In the genomic region with DNA sequence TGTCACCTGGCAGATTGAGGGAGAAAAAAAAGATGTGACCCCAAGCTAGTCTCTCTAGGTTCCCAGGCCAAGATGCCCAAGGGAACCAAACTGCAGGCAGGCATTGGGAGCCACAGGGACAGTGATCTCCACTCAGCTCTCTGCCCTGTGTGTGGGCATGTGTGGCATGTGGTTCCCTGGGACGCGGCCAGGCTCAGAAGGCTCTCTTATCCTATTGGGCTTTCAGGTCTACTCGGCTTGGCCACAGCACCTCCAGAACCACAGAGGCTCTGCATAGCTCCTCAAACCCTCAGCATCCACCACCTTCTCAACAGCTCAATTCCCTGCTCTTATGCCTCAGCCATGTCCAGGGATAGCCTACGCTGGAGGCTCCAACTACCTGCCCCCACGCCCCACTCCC, we compare ENCODE assay signal across 23 cellular contexts. TPM values are rescaled to one million over a fixed set of nuclear protein-coding genes. Genes with fewer than 3 reads are reported as not detected.
A peak's percentile ranks its signal among the peaks of the same experiment; 100 is the strongest.
DNase-seq lines count a peak whose midpoint lies in the region; ATAC-seq and TF ChIP-seq lines count a peak whose summit lies in the region.
"Had no signal": no experiment of that assay in that cellular context is flagged by ENCODE, and none has a peak within 500 bp of the region (broad histone marks: within the 10 kb centered on the region; RNA-seq: fewer than 3 reads in every experiment).

No MANE protein-coding gene starts in this region.

- H3K4me1 Mint-ChIP-seq in endothelial cell (ENCODE audit: unreplicated experiment): no peaks in the 10 kb centered on the region

- POLR2A ChIA-PET in RWPE1 (lab: Yijun Ruan, JAX; ENCODE audit: low non-redundant PET): no interaction called here

- intact Hi-C loops in left ventricle myocardium superior (cut with micrococcal nuclease): no loop called here
- intact Hi-C loops in sigmoid colon (cut with DNase I): no loop called here

- no peaks in the 10 kb centered on the region for H3K36me3 ChIP-seq in sigmoid colon

- H3K27ac Mint-ChIP-seq in endothelial cell (ENCODE audit: unreplicated experiment): no peak overlapping the region

- H3K27ac ChIP-seq in RWPE1 (peak overlapping the region; percentile 22; the same call in 1 of the 2 replicates), sigmoid colon (no peak overlapping the region)

- DNase-seq in RWPE1 (ENCODE audit: low spot score): no peak
- no peak for DNase-seq in endothelial cell (ENCODE audit: low spot score)
- peak; percentile 78 for DNase-seq in left ventricle myocardium superior
- DNase-seq in sigmoid colon: peak; percentile 52
- no peak for DNase-seq in OCI-M2 (lab: John Stamatoyannopoulos, UW; ENCODE audit: unreplicated experiment)
- no peak for DNase-seq in MV-4-11 (lab: John Stamatoyannopoulos, UW)
- DNase-seq in nucleus accumbens (lab: John Stamatoyannopoulos, UW): no peak
- DNase-seq: CD4-positive, CD25-positive, alpha-beta regulatory T cell; COR-L47; DMS79; H7; Kasumi-1; NCI-H1417 treated with DMSO at 0.1 percent for 48 hours; NCI-H187; NCI-H446 treated with DMSO at 0.1 percent for 48 hours; NCI-H526 treated with DMSO at 0.1 percent for 48 hours; PC-3; SIG-M5; SK-N-SH had no signal

- peak; percentile 89 for ATAC-seq in left ventricle myocardium superior
- ATAC-seq: PC-3 had no signal

- no peaks in the 10 kb centered on the region for H3K9me3 Mint-ChIP-seq in endothelial cell (ENCODE audit: unreplicated experiment)
- H3K9me3 Mint-ChIP-seq: CD4-positive, CD25-positive, alpha-beta regulatory T cell had no signal

- H3K9me3 ChIP-seq in sigmoid colon: no peaks in the 10 kb centered on the region
- H3K9me3 ChIP-seq: A549, SK-N-SH had no signal

- peak overlapping the region; percentile 10 for H3K4me3 Mint-ChIP-seq in endothelial cell (ENCODE audit: unreplicated experiment)
- H3K4me3 Mint-ChIP-seq: CD4-positive, CD25-positive, alpha-beta regulatory T cell had no signal

- H3K4me1 ChIP-seq in sigmoid colon: peaks cover 0 to 10% (median 5%) of the 10 kb centered on the region in 4 donors

- no peak for TF ChIP-seq EP300 in sigmoid colon (IDR thresholded peaks at IDR 0.05)

- TF ChIP-seq CTCF in RWPE1 (conservative IDR thresholded peaks at IDR 0.05; ENCODE audit: low read depth) (no peak), endothelial cell (IDR thresholded peaks at IDR 0.05; ENCODE audit: unreplicated experiment) (no peak), sigmoid colon (IDR thresholded peaks at IDR 0.05) (no peak)

- H3K36me3 Mint-ChIP-seq in endothelial cell (ENCODE audit: low read depth, unreplicated experiment): peaks cover 22% of the 10 kb centered on the region

- peaks cover 2% of the 10 kb centered on the region for H3K27me3 Mint-ChIP-seq in endothelial cell (ENCODE audit: unreplicated experiment)
- H3K27me3 Mint-ChIP-seq: B cell; CD4-positive, CD25-positive, alpha-beta regulatory T cell had no signal

- 88 to 91% methylated on average over 5 of the region's 5 CpGs for WGBS in sigmoid colon, 2 donors

- CTCF ChIA-PET in RWPE1 (lab: Yijun Ruan, JAX): interaction anchor here (0.6 to 1.0 kb wide), 2 partner anchors 68 to 104 kb away, joined by 3 read pairs; a partner anchor contains a TSS

- H3K27me3 ChIP-seq in sigmoid colon: no peaks in the 10 kb centered on the region

- no peak for TF ChIP-seq POLR2A in sigmoid colon (IDR thresholded peaks at IDR 0.05)

- H3K4me3 ChIP-seq in sigmoid colon: no peak overlapping the region
- H3K4me3 ChIP-seq: A549 had no signal

RNA-seq across cellular contexts. Expression of a gene that starts 22.0 kb away (rescaled TPM):
- total RNA-seq in endothelial cell (ENCODE audit: unreplicated experiment) (13.1 TPM), left ventricle myocardium superior (0.42 TPM), sigmoid colon (under 1 TPM in 3 of 4 donors, not detected in 1; 0.55 to 0.81 (median 0.71) TPM)
- 10 to 100 TPM in 1 of 3 donors, under 1 TPM in 2; 0.60 to 11.2 (median 0.92) TPM for polyA plus RNA-seq in sigmoid colon

RNA-seq across cellular contexts. Expression of a gene that starts 29.2 kb away (rescaled TPM):
- total RNA-seq in endothelial cell (ENCODE audit: unreplicated experiment) (not detected), left ventricle myocardium superior (not detected), sigmoid colon (not detected)
- polyA plus RNA-seq in sigmoid colon: 1 to 10 TPM in 1 of 3 donors, not detected in 2; 2.6 TPM
- total RNA-seq: MCF 10A, PC-3, RPMI7951 had no signal
- polyA plus RNA-seq: A549, SK-N-SH had no signal

RNA-seq across cellular contexts. Expression of a gene that starts 41.2 kb away (rescaled TPM):
- total RNA-seq in endothelial cell (ENCODE audit: unreplicated experiment): 190 TPM
- 123 TPM for total RNA-seq in left ventricle myocardium superior
- 100 to 1,000 TPM in 1 of 4 donors, 10 to 100 TPM in 3; 59.3 to 113 (median 67.2) TPM for total RNA-seq in sigmoid colon
- polyA plus RNA-seq in sigmoid colon: 10 to 100 TPM; 80.8 to 91.6 (median 84.1) TPM

RNA-seq across cellular contexts. Expression of a gene that starts 49.8 kb away (rescaled TPM):
- 45.2 TPM for total RNA-seq in endothelial cell (ENCODE audit: unreplicated experiment)
- total RNA-seq in left ventricle myocardium superior: 116 TPM
- 10 to 100 TPM; 39.8 to 61.6 (median 53.2) TPM for total RNA-seq in sigmoid colon
- 10 to 100 TPM; 13.2 to 31.2 (median 22.9) TPM for polyA plus RNA-seq in sigmoid colon

RNA-seq across cellular contexts. Expression of a gene that starts 50.9 kb away (rescaled TPM):
- 18.6 TPM for total RNA-seq in endothelial cell (ENCODE audit: unreplicated experiment)
- total RNA-seq in left ventricle myocardium superior: 14.1 TPM
- 10 to 100 TPM; 12.2 to 22.9 (median 17.3) TPM for total RNA-seq in sigmoid colon
- polyA plus RNA-seq in sigmoid colon: 10 to 100 TPM; 10.2 to 32.9 (median 18.0) TPM

Comparison
In these comparisons a context has a peak if more than half of its experiments do, and no peak if none do; other contexts are left out.
1. DNase-seq: peak in left ventricle myocardium superior (single experiment) and sigmoid colon (single experiment); none in RWPE1 (single experiment), endothelial cell (single experiment), OCI-M2 (single experiment), MV-4-11 (single experiment) and nucleus accumbens (0 of 56).